ENCODE assay signal across 19 cellular contexts in the genomic region with DNA sequence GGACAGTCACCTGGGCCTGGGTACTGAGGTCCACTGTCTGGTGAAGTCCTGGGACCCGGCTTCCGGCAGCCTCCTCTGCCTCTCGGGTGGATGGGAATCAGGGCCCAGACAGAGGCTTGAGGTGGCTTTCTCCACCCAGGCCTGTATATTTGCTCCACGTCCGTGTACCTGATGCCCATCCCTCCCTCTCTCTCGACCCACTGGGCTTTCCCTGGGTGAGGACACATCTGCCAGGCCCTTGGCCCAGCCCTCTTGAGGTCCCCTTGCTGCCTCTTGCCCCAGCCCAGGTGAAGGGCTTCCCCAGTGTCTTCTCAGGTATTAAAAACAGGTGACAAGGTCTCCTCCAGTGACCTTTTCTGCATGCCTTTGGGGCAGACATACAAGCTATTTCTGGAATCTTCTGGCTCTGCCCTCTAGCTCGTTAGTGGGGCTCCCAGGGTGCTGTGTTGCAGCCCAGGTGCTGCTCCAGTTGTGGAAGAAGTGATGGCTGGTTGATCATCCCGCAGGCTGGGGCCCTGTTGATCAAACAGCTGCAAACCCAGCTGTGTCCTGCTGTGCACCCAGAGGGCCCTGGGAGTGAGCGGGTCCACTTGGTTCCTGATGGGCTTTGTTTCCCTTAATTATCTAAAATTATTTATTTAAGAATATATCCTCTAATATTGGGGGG. TPM values are rescaled to one million over a fixed set of nuclear protein-coding genes. Genes with fewer than 3 reads are reported as not detected.
DNase-seq lines count a peak whose midpoint lies in the region; ATAC-seq and TF ChIP-seq lines count a peak whose summit lies in the region.
"Had no signal": no experiment of that assay in that cellular context is flagged by ENCODE, and none has a peak within 500 bp of the region (broad histone marks: within the 10 kb centered on the region; RNA-seq: fewer than 3 reads in every experiment).

No MANE protein-coding gene starts in this region.

- peak; percentile 50 for DNase-seq in natural killer cell treated with Interleukin-12 subunit alpha and Interleukin-12 subunit beta and Interleukin-15 and Interleukin-18, amount 100 ng/mL, for 72 hours (ENCODE audit: low spot score)
- DNase-seq in natural killer cell (no peak), endodermal cell (peak; percentile 31), sigmoid colon (peak; percentile 19), HK-2 (ENCODE audit: unreplicated experiment) (no peak)
- DNase-seq in stimulated activated effector memory CD8-positive, alpha-beta T cell treated with anti-CD3 and anti-CD28 coated beads, Interleukin-12 subunit alpha, Interleukin-12 subunit beta, amount 100 ng/mL, for 72 hours (ENCODE audit: low spot score in 2 of 2) = no peak
- no peak for DNase-seq in stimulated activated naive CD4-positive, alpha-beta T cell treated with Interleukin-2 at 50 U/mL for 16 hours (lab: John Stamatoyannopoulos, UW)
- DNase-seq: CD8-positive, alpha-beta memory T cell; HCEC 1CT; MM.1S; NCI-H1092; NCI-H1436 treated with DMSO at 0.1 percent for 48 hours; NCI-H2081; NCI-H2171 treated with DMSO at 0.1 percent for 48 hours; NCI-H446 treated with DMSO at 0.1 percent for 48 hours; OCI-M1 had no signal

- H3K4me1 Mint-ChIP-seq in natural killer cell treated with Interleukin-12 subunit alpha and Interleukin-12 subunit beta and Interleukin-15 and Interleukin-18, amount 100 ng/mL, for 72 hours (ENCODE audit: low read depth in 2 of 2) = no peaks in the 10 kb centered on the region
- H3K4me1 Mint-ChIP-seq in natural killer cell = no peaks in the 10 kb centered on the region
- H3K4me1 Mint-ChIP-seq in endodermal cell = no peaks in the 10 kb centered on the region
- peaks cover 11% of the 10 kb centered on the region for H3K4me1 Mint-ChIP-seq in stimulated activated effector memory CD8-positive, alpha-beta T cell treated with anti-CD3 and anti-CD28 coated beads, Interleukin-12 subunit alpha, Interleukin-12 subunit beta, amount 100 ng/mL, for 72 hours
- H3K4me1 Mint-ChIP-seq: GM23338 had no signal

- peaks cover 0 to 9% of the 10 kb centered on the region in 2 donors for H3K27me3 Mint-ChIP-seq in natural killer cell treated with Interleukin-12 subunit alpha and Interleukin-12 subunit beta and Interleukin-15 and Interleukin-18, amount 100 ng/mL, for 72 hours
- H3K27me3 Mint-ChIP-seq in natural killer cell (ENCODE audit: low read depth in 2 of 2) (no peaks in the 10 kb centered on the region), endodermal cell (ENCODE audit: insufficient read depth) (peaks cover 16% of the 10 kb centered on the region)

- H3K27ac ChIP-seq in endodermal cell (ENCODE audit: low read depth, low read length) (no peak overlapping the region), sigmoid colon (no peak overlapping the region)

- H3K9ac ChIP-seq in endodermal cell (ENCODE audit: extremely low read depth, low read length, poor library complexity, severe bottlenecking) = no peak overlapping the region

- H3K9me3 ChIP-seq in endodermal cell (ENCODE audit: control insufficient read depth, low read length) (no peaks in the 10 kb centered on the region), sigmoid colon (no peaks in the 10 kb centered on the region)

- H3K27me3 ChIP-seq in endodermal cell (ENCODE audit: control insufficient read depth, insufficient read depth, low read length, poor library complexity, severe bottlenecking) (peaks cover 3% of the 10 kb centered on the region), sigmoid colon (no peaks in the 10 kb centered on the region)

- no peaks in the 10 kb centered on the region for H3K36me3 Mint-ChIP-seq in natural killer cell treated with Interleukin-12 subunit alpha and Interleukin-12 subunit beta and Interleukin-15 and Interleukin-18, amount 100 ng/mL, for 72 hours
- no peaks in the 10 kb centered on the region for H3K36me3 Mint-ChIP-seq in natural killer cell
- H3K36me3 Mint-ChIP-seq in endodermal cell (ENCODE audit: low read depth) = peaks cover 13% of the 10 kb centered on the region
- no peaks in the 10 kb centered on the region for H3K36me3 Mint-ChIP-seq in stimulated activated effector memory CD8-positive, alpha-beta T cell treated with anti-CD3 and anti-CD28 coated beads, Interleukin-12 subunit alpha, Interleukin-12 subunit beta, amount 100 ng/mL, for 72 hours
- H3K36me3 Mint-ChIP-seq: CD8-positive, alpha-beta memory T cell had no signal

- no peak for ATAC-seq in natural killer cell treated with Interleukin-12 subunit alpha and Interleukin-12 subunit beta and Interleukin-15 and Interleukin-18, amount 100 ng/mL, for 72 hours
- no peak for ATAC-seq in natural killer cell
- no peak for ATAC-seq in stimulated activated effector memory CD8-positive, alpha-beta T cell treated with anti-CD3 and anti-CD28 coated beads, Interleukin-12 subunit alpha, Interleukin-12 subunit beta, amount 100 ng/mL, for 72 hours
- ATAC-seq: GM23338 had no signal

- H3K9me3 Mint-ChIP-seq in natural killer cell treated with Interleukin-12 subunit alpha and Interleukin-12 subunit beta and Interleukin-15 and Interleukin-18, amount 100 ng/mL, for 72 hours = no peaks in the 10 kb centered on the region
- H3K9me3 Mint-ChIP-seq in natural killer cell = no peaks in the 10 kb centered on the region
- H3K9me3 Mint-ChIP-seq in endodermal cell = no peaks in the 10 kb centered on the region
- no peaks in the 10 kb centered on the region for H3K9me3 Mint-ChIP-seq in stimulated activated effector memory CD8-positive, alpha-beta T cell treated with anti-CD3 and anti-CD28 coated beads, Interleukin-12 subunit alpha, Interleukin-12 subunit beta, amount 100 ng/mL, for 72 hours
- H3K9me3 Mint-ChIP-seq: CD8-positive, alpha-beta memory T cell; GM23338 had no signal

- H3K4me3 Mint-ChIP-seq in natural killer cell treated with Interleukin-12 subunit alpha and Interleukin-12 subunit beta and Interleukin-15 and Interleukin-18, amount 100 ng/mL, for 72 hours = no peak overlapping the region
- H3K4me3 Mint-ChIP-seq in natural killer cell = no peak overlapping the region
- no peak overlapping the region for H3K4me3 Mint-ChIP-seq in endodermal cell
- no peak overlapping the region for H3K4me3 Mint-ChIP-seq in stimulated activated effector memory CD8-positive, alpha-beta T cell treated with anti-CD3 and anti-CD28 coated beads, Interleukin-12 subunit alpha, Interleukin-12 subunit beta, amount 100 ng/mL, for 72 hours
- H3K4me3 Mint-ChIP-seq: CD8-positive, alpha-beta memory T cell; GM23338 had no signal

- no peak overlapping the region for H3K27ac Mint-ChIP-seq in natural killer cell treated with Interleukin-12 subunit alpha and Interleukin-12 subunit beta and Interleukin-15 and Interleukin-18, amount 100 ng/mL, for 72 hours
- H3K27ac Mint-ChIP-seq in natural killer cell = no peak overlapping the region
- no peak overlapping the region for H3K27ac Mint-ChIP-seq in endodermal cell
- H3K27ac Mint-ChIP-seq in stimulated activated effector memory CD8-positive, alpha-beta T cell treated with anti-CD3 and anti-CD28 coated beads, Interleukin-12 subunit alpha, Interleukin-12 subunit beta, amount 100 ng/mL, for 72 hours = no peak overlapping the region
- H3K27ac Mint-ChIP-seq: CD8-positive, alpha-beta memory T cell; GM23338 had no signal

- 88 to 91% methylated on average over 7 to 9 of the region's 9 CpGs for WGBS in endodermal cell (ENCODE audit: insufficient coverage in 1 of 2, insufficient read length in 1 of 2), 2 experiments
- WGBS in sigmoid colon, 2 donors = 77 to 82% methylated on average over 9 of the region's 9 CpGs

- H3K36me3 ChIP-seq in endodermal cell (ENCODE audit: control insufficient read depth, insufficient read depth, low read length) (peaks cover 3% of the 10 kb centered on the region), sigmoid colon (peaks cover 0 to 3% (median 0%) of the 10 kb centered on the region in 4 donors)

- TF ChIP-seq EP300 in sigmoid colon (IDR thresholded peaks at IDR 0.05) = no peak

- H3K4me1 ChIP-seq in endodermal cell (ENCODE audit: control insufficient read depth, insufficient read depth, low read length) (no peaks in the 10 kb centered on the region), sigmoid colon (peaks cover 0 to 4% (median 0%) of the 10 kb centered on the region in 4 donors)

- no peak for TF ChIP-seq CTCF in natural killer cell (IDR thresholded peaks at IDR 0.05)
- no peak for TF ChIP-seq CTCF in endodermal cell (conservative IDR thresholded peaks at IDR 0.05)
- TF ChIP-seq CTCF in sigmoid colon (IDR thresholded peaks at IDR 0.05) = no peak

- TF ChIP-seq POLR2A in sigmoid colon (IDR thresholded peaks at IDR 0.05) = no peak

- H3K4me3 ChIP-seq in endodermal cell (ENCODE audit: low read length) = no peak overlapping the region
- H3K4me3 ChIP-seq in sigmoid colon = no peak overlapping the region
- H3K4me3 ChIP-seq: GM23338 had no signal

- intact Hi-C loops in natural killer cell (cut with micrococcal nuclease) = no loop called here
- intact Hi-C loops in sigmoid colon (cut with DNase I) = no loop called here

RNA-seq across cellular contexts. Expression of gene ACR, which starts 25.5 kb away (rescaled TPM):
- total RNA-seq in natural killer cell treated with Interleukin-12 subunit alpha and Interleukin-12 subunit beta and Interleukin-15 and Interleukin-18, amount 100 ng/mL, for 72 hours = not detected
- total RNA-seq in natural killer cell = not detected
- total RNA-seq in endodermal cell = under 1 TPM in 1 of 2 donors, not detected in 1; 0.18 TPM
- polyA plus RNA-seq in endodermal cell (2013, experiment 1 of 2) = 0.71 TPM
- polyA plus RNA-seq in endodermal cell (2013, experiment 2 of 2) = not detected
- under 1 TPM in 1 of 4 donors, not detected in 3; 0.68 TPM for total RNA-seq in sigmoid colon
- under 1 TPM in 1 of 3 donors, not detected in 2; 0.06 TPM for polyA plus RNA-seq in sigmoid colon
- total RNA-seq: A673; CD8-positive, alpha-beta memory T cell; GM23338; LHCN-M2 had no signal
- polyA plus RNA-seq: CD8-positive, alpha-beta memory T cell; GM23338 had no signal

RNA-seq across cellular contexts. Expression of gene SHANK3, which starts 39.9 kb away (rescaled TPM):
- total RNA-seq in natural killer cell treated with Interleukin-12 subunit alpha and Interleukin-12 subunit beta and Interleukin-15 and Interleukin-18, amount 100 ng/mL, for 72 hours = not detected
- total RNA-seq in natural killer cell = under 1 TPM in 1 of 3 donors, not detected in 2; 0.07 TPM
- 10 to 100 TPM in 1 of 2 donors, 1 to 10 TPM in 1; 9.4 to 11.1 TPM for total RNA-seq in endodermal cell
- 9.9 TPM for polyA plus RNA-seq in endodermal cell (2013, experiment 1 of 2)
- 9.9 TPM for polyA plus RNA-seq in endodermal cell (2013, experiment 2 of 2)
- 10 to 100 TPM in 1 of 4 donors, 1 to 10 TPM in 3; 2.5 to 14.4 (median 3.7) TPM for total RNA-seq in sigmoid colon
- polyA plus RNA-seq in sigmoid colon = 1 to 10 TPM in 1 of 3 donors, under 1 TPM in 2; 0.23 to 6.6 (median 0.60) TPM
- polyA plus RNA-seq: CD8-positive, alpha-beta memory T cell had no signal

Comparison
In these comparisons a context has a peak if more than half of its experiments do, and no peak if none do; other contexts are left out.
1. DNase-seq: peak in natural killer cell treated with Interleukin-12 subunit alpha and Interleukin-12 subunit beta and Interleukin-15 and Interleukin-18, amount 100 ng/mL, for 72 hours (single experiment), endodermal cell (single experiment) and sigmoid colon (single experiment); none in natural killer cell (single experiment), stimulated activated effector memory CD8-positive, alpha-beta T cell treated with anti-CD3 and anti-CD28 coated beads, Interleukin-12 subunit alpha, Interleukin-12 subunit beta, amount 100 ng/mL, for 72 hours (0 of 2), HK-2 (single experiment) and stimulated activated naive CD4-positive, alpha-beta T cell treated with Interleukin-2 at 50 U/mL for 16 hours (single experiment).